ENCODE assay signal across 8 cellular contexts in genomic region chr15:94229591-94230365, GRCh38. TPM values are rescaled to one million over a fixed set of nuclear protein-coding genes. Genes with fewer than 3 reads are reported as not detected.
DNase-seq lines count a peak whose midpoint lies in the region; ATAC-seq and TF ChIP-seq lines count a peak whose summit lies in the region.

No MANE protein-coding gene starts in this region.

- intact Hi-C loops in MCF 10A (cut with micrococcal nuclease) (loop anchor here (2.0 to 10.0 kb wide), 2 partner anchors 65 to 1205 kb away; no protein-coding TSS in a partner anchor), breast epithelium (cut with DNase I; ENCODE audit: low total_unique reads) (no loop called here)

- H3K27me3 Mint-ChIP-seq in MCF 10A (ENCODE audit: insufficient read depth, unreplicated experiment), result no peaks in the 10 kb centered on the region

- POLR2A ChIA-PET in MCF 10A (lab: Yijun Ruan, JAX), result interaction anchor here (0.6 to 5.7 kb wide), 13 partner anchors 8 to 955 kb away, joined by 3 to 85 read pairs (median 7); no protein-coding TSS in a partner anchor

- no peaks in the 10 kb centered on the region for H3K9me3 ChIP-seq in breast epithelium

- peaks cover 5% of the 10 kb centered on the region for H3K36me3 Mint-ChIP-seq in MCF 10A (ENCODE audit: insufficient read depth, unreplicated experiment)

- BruUV-seq in MCF 10A (replicated peaks; lab: Mats Ljungman, UMichigan), result no TSS peak

- no peaks in the 10 kb centered on the region for H3K4me1 ChIP-seq in breast epithelium
- peaks cover 31% of the 10 kb centered on the region for H3K4me1 ChIP-seq in foreskin keratinocyte

- DNase-seq in MCF 10A (ENCODE audit: unreplicated experiment) (no peak), breast epithelium (ENCODE audit: low spot score in 2 of 2) (no peak), UCSD-AML1 (lab: John Stamatoyannopoulos, UW; ENCODE audit: unreplicated experiment) (peak; percentile 13), foreskin keratinocyte (peak; percentile 73 to 87), NCI-H128 (lab: John Stamatoyannopoulos, UW; ENCODE audit: unreplicated experiment) (no peak), AG08396 (ENCODE audit: low spot score) (no peak), NCI-H1694 (lab: John Stamatoyannopoulos, UW) (no peak)

- ATAC-seq in HG03354 (IDR thresholded peaks at IDR 0.05; ENCODE audit: poor library complexity, severe bottlenecking, unreplicated experiment) (peak; percentile 66), foreskin keratinocyte (peak; percentile 42)

- peak overlapping the region; percentile 75 for H3K4me3 Mint-ChIP-seq in MCF 10A (ENCODE audit: unreplicated experiment)

- peak overlapping the region; percentile 85 for H3K27ac Mint-ChIP-seq in MCF 10A (ENCODE audit: low read depth, unreplicated experiment)

- H3K36me3 ChIP-seq in breast epithelium, result no peaks in the 10 kb centered on the region

- CTCF ChIA-PET in MCF 10A (lab: Yijun Ruan, JAX), result interaction anchor here (0.6 to 5.3 kb wide), 8 partner anchors 8 to 105 kb away, joined by 3 to 54 read pairs (median 4); no protein-coding TSS in a partner anchor

- no peaks in the 10 kb centered on the region for H3K27me3 ChIP-seq in breast epithelium
- H3K27me3 ChIP-seq in foreskin keratinocyte, result no peaks in the 10 kb centered on the region

- peak overlapping the region in 1 of 2 donors; percentile 85 for H3K27ac ChIP-seq in breast epithelium
- peak overlapping the region; percentile 91 for H3K27ac ChIP-seq in foreskin keratinocyte

- H3K4me1 Mint-ChIP-seq in MCF 10A (ENCODE audit: insufficient read depth, unreplicated experiment), result peaks cover 32% of the 10 kb centered on the region

- H3K9me3 Mint-ChIP-seq in MCF 10A (ENCODE audit: unreplicated experiment), result no peaks in the 10 kb centered on the region

- TF ChIP-seq CTCF in MCF 10A (IDR thresholded peaks at IDR 0.05; ENCODE audit: unreplicated experiment), result no peak
- no peak for TF ChIP-seq CTCF in breast epithelium (IDR thresholded peaks at IDR 0.05)
- TF ChIP-seq CTCF in foreskin keratinocyte (conservative IDR thresholded peaks at IDR 0.05), result no peak

- H3K4me3 ChIP-seq in breast epithelium, result no peak overlapping the region

- TF ChIP-seq POLR2A in breast epithelium (IDR thresholded peaks at IDR 0.05), result no peak

RNA-seq across cellular contexts. Expression of gene MCTP2, which starts 1.6 kb away (rescaled TPM):
- total RNA-seq in MCF 10A (2022) (20.5 and 25.7 TPM in 2 replicates), breast epithelium (10 to 100 TPM in 2 of 3 donors, 1 to 10 TPM in 1; 6.4 to 46.2 (median 25.9) TPM), foreskin keratinocyte (13.4 and 14.5 TPM in 2 replicates)
- polyA plus RNA-seq in foreskin keratinocyte, result 2.7 TPM in 2 replicates

Comparison
In these comparisons a context has a peak if more than half of its experiments do, and no peak if none do; other contexts are left out.
1. DNase-seq: peak in UCSD-AML1 (single experiment) and foreskin keratinocyte (2 of 2); none in MCF 10A (single experiment), breast epithelium (0 of 2), NCI-H128 (single experiment), AG08396 (single experiment) and NCI-H1694 (single experiment).